ENCODE assay signal across 27 cellular contexts in genomic region chr4:26729547-26729946, GRCh38.
"Had no signal": no experiment of that assay in that cellular context is flagged by ENCODE, and none has a peak within 500 bp of the region (broad histone marks: within the 10 kb centered on the region; RNA-seq: fewer than 3 reads in every experiment).

No MANE protein-coding gene starts in this region.

- H3K36me3 Mint-ChIP-seq: WTC11 had no signal

- H3K4me3 Mint-ChIP-seq: activated CD4-positive, alpha-beta T cell treated with anti-CD3 and anti-CD28 coated beads for 36 hours; activated CD4-positive, alpha-beta T cell treated with anti-CD3 and anti-CD28 coated beads, Interleukin-2, amount 10 ng/mL, durations not matched to agents 7 days and 5 days; activated naive CD4-positive, alpha-beta T cell treated with anti-CD3 and anti-CD28 coated beads for 36 hours; activated T-cell treated with anti-CD3 and anti-CD28 coated beads, Interleukin-2, amount 50 U/mL, for 4 hours; activated T-helper 1 cell treated with anti-CD3 and anti-CD28 coated beads, Interleukin-12 subunit alpha, Interleukin-12 subunit beta, Interleukin-2, Interleukin-4 antibody, amounts not matched to agents 30 ng/mL and 10 ng/mL and 1 ng/mL, durations not matched to agents 14 hours and 24 hours and 36 hours; WTC11 had no signal

- H3K27me3 Mint-ChIP-seq: activated CD4-positive, alpha-beta T cell treated with anti-CD3 and anti-CD28 coated beads for 36 hours; activated CD4-positive, alpha-beta T cell treated with anti-CD3 and anti-CD28 coated beads, Interleukin-2, amount 10 ng/mL, durations not matched to agents 7 days and 5 days had no signal

- H3K27ac ChIP-seq: adrenal gland, body of pancreas, breast epithelium had no signal

- H3K4me1 Mint-ChIP-seq: WTC11 had no signal

- H3K27ac Mint-ChIP-seq: activated CD4-positive, alpha-beta T cell treated with anti-CD3 and anti-CD28 coated beads for 36 hours; activated CD4-positive, alpha-beta T cell treated with anti-CD3 and anti-CD28 coated beads, Interleukin-2, amount 10 ng/mL, durations not matched to agents 7 days and 5 days; activated naive CD4-positive, alpha-beta T cell treated with anti-CD3 and anti-CD28 coated beads for 36 hours; activated naive CD4-positive, alpha-beta T cell treated with anti-CD3 and anti-CD28 coated beads, Interleukin-2, amount 50 U/mL, for 72 hours; activated T-helper 1 cell treated with anti-CD3 and anti-CD28 coated beads, Interleukin-12 subunit alpha, Interleukin-12 subunit beta, Interleukin-2, Interleukin-4 antibody, amounts not matched to agents 30 ng/mL and 10 ng/mL and 1 ng/mL, durations not matched to agents 14 hours and 24 hours and 36 hours; WTC11 had no signal

- H3K9me3 Mint-ChIP-seq: activated CD4-positive, alpha-beta T cell treated with anti-CD3 and anti-CD28 coated beads, Interleukin-2, amount 10 ng/mL, durations not matched to agents 7 days and 5 days; activated naive CD4-positive, alpha-beta T cell treated with anti-CD3 and anti-CD28 coated beads for 36 hours; activated naive CD4-positive, alpha-beta T cell treated with anti-CD3 and anti-CD28 coated beads, Interleukin-2, amount 50 U/mL, for 72 hours; activated T-cell treated with anti-CD3 and anti-CD28 coated beads, Interleukin-2, amount 50 U/mL, for 4 hours; activated T-helper 1 cell treated with anti-CD3 and anti-CD28 coated beads, Interleukin-12 subunit alpha, Interleukin-12 subunit beta, Interleukin-2, Interleukin-4 antibody, amounts not matched to agents 30 ng/mL and 10 ng/mL and 1 ng/mL, durations not matched to agents 14 hours and 24 hours and 36 hours; WTC11 had no signal

- DNase-seq: activated CD4-positive, alpha-beta T cell treated with anti-CD3 and anti-CD28 coated beads for 36 hours; activated CD4-positive, alpha-beta T cell treated with anti-CD3 and anti-CD28 coated beads, Interleukin-2, amount 10 ng/mL, durations not matched to agents 7 days and 5 days; activated CD4-positive, alpha-beta T cell treated with anti-CD3 and anti-CD28 coated beads, Interleukin-2, amount 50 U/mL, for 48 hours; activated CD8-positive, alpha-beta memory T cell treated with anti-CD3 and anti-CD28 coated beads, Interleukin-2, amount 50 U/mL, for 4 hours; activated gamma-delta T cell treated with Interleukin-2 at 50 U/mL for 16 hours; activated naive CD4-positive, alpha-beta T cell treated with anti-CD3 and anti-CD28 coated beads for 36 hours; activated T-cell treated with anti-CD3 and anti-CD28 coated beads for 4 hours; activated T-cell treated with anti-CD3 and anti-CD28 coated beads, Interleukin-2, amount 50 U/mL, for 4 hours; adrenal gland; body of pancreas; Karpas-422; KBM-7; MG63; MV-4-11; NCI-H1092; NCI-H1436 treated with DMSO at 0.1 percent for 48 hours; NCI-H1694 treated with DMSO at 0.1 percent for 48 hours; NCI-H2029; NCI-H345; NCI-H748 treated with DMSO at 0.1 percent for 48 hours; NK-92 treated with Interleukin-12 subunit alpha and Interleukin-12 subunit beta, amount 100 ng/mL, for 24 hours; Right ventricle myocardium superior; T1000 had no signal
